In genomic region chr2:221282386-221282785, GRCh38 we compare ENCODE assay signal across 25 cellular contexts.
"Had no signal": no experiment of that assay in that cellular context is flagged by ENCODE, and none has a peak within 500 bp of the region (broad histone marks: within the 10 kb centered on the region; RNA-seq: fewer than 3 reads in every experiment).

No MANE protein-coding gene starts in this region.

- H3K4me3 ChIP-seq: PC-9 had no signal

- H3K4me3 Mint-ChIP-seq: activated CD8-positive, alpha-beta T cell treated with anti-CD3 and anti-CD28 coated beads, Interleukin-2, amount 10 ng/mL, durations not matched to agents 7 days and 5 days; activated naive CD8-positive, alpha-beta T cell treated with anti-CD3 and anti-CD28 coated beads, Interleukin-2, amount 50 U/mL, for 24 hours; activated T-cell treated with anti-CD3 and anti-CD28 coated beads, Interleukin-2, amount 50 U/mL, for 24 hours; T-helper 17 cell; WTC11 had no signal

- ATAC-seq: activated CD8-positive, alpha-beta T cell treated with anti-CD3 and anti-CD28 coated beads, Interleukin-2, amount 10 ng/mL, durations not matched to agents 7 days and 5 days; activated naive CD4-positive, alpha-beta T cell treated with anti-CD3 and anti-CD28 coated beads, Interleukin-2, amount 50 U/mL, for 72 hours; activated naive CD8-positive, alpha-beta T cell treated with anti-CD3 and anti-CD28 coated beads, Interleukin-2, amount 50 U/mL, for 24 hours; T-helper 17 cell; WTC11 had no signal

- H3K27ac ChIP-seq: PC-9 had no signal

- H3K9me3 Mint-ChIP-seq: activated naive CD4-positive, alpha-beta T cell treated with anti-CD3 and anti-CD28 coated beads, Interleukin-2, amount 50 U/mL, for 72 hours; activated naive CD8-positive, alpha-beta T cell treated with anti-CD3 and anti-CD28 coated beads, Interleukin-2, amount 50 U/mL, for 24 hours; activated T-cell treated with anti-CD3 and anti-CD28 coated beads, Interleukin-2, amount 50 U/mL, for 24 hours; WTC11 had no signal

- H3K36me3 Mint-ChIP-seq: activated naive CD4-positive, alpha-beta T cell treated with anti-CD3 and anti-CD28 coated beads, Interleukin-2, amount 50 U/mL, for 72 hours; WTC11 had no signal

- H3K27me3 Mint-ChIP-seq: activated naive CD8-positive, alpha-beta T cell treated with anti-CD3 and anti-CD28 coated beads, Interleukin-2, amount 50 U/mL, for 24 hours; activated T-cell treated with anti-CD3 and anti-CD28 coated beads, Interleukin-2, amount 50 U/mL, for 24 hours had no signal

- H2AFZ ChIP-seq: PC-9 had no signal

- H3K4me2 ChIP-seq: PC-9 had no signal

- H3K27ac Mint-ChIP-seq: activated CD8-positive, alpha-beta T cell treated with anti-CD3 and anti-CD28 coated beads, Interleukin-2, amount 10 ng/mL, durations not matched to agents 7 days and 5 days; activated naive CD4-positive, alpha-beta T cell treated with anti-CD3 and anti-CD28 coated beads, Interleukin-2, amount 50 U/mL, for 72 hours; activated naive CD8-positive, alpha-beta T cell treated with anti-CD3 and anti-CD28 coated beads, Interleukin-2, amount 50 U/mL, for 24 hours; activated T-cell treated with anti-CD3 and anti-CD28 coated beads, Interleukin-2, amount 50 U/mL, for 24 hours; T-helper 17 cell; WTC11 had no signal

- DNase-seq: activated CD4-positive, alpha-beta T cell treated with anti-CD3 and anti-CD28 coated beads for 48 hours; activated CD4-positive, alpha-beta T cell treated with anti-CD3 and anti-CD28 coated beads, Interleukin-2, amount 50 U/mL, for 4 hours; activated CD4-positive, CD25-positive, alpha-beta regulatory T cell treated with anti-CD3 and anti-CD28 coated beads, Interleukin-2, amount 50 U/mL, for 72 hours; activated CD8-positive, alpha-beta memory T cell treated with anti-CD3 and anti-CD28 coated beads, Interleukin-2, amount 50 U/mL, for 48 hours; activated CD8-positive, alpha-beta T cell treated with anti-CD3 and anti-CD28 coated beads, Interleukin-2, amount 10 ng/mL, durations not matched to agents 7 days and 5 days; activated effector memory CD4-positive, alpha-beta T cell treated with anti-CD3 and anti-CD28 coated beads, Interleukin-2, amount 50 U/mL, for 16 hours; activated naive CD4-positive, alpha-beta T cell treated with Interleukin-2 at 50 U/mL for 16 hours; activated naive CD8-positive, alpha-beta T cell treated with anti-CD3 and anti-CD28 coated beads, Interleukin-2, amount 50 U/mL, for 24 hours; activated T-cell treated with anti-CD3 and anti-CD28 coated beads, Interleukin-2, amount 50 U/mL, for 24 hours; KG1; NCI-H1048; NCI-H146; NCI-H187 treated with DMSO at 0.1 percent for 48 hours; NCI-H2081 treated with DMSO at 0.1 percent for 48 hours; NCI-H2171; NCI-H2227 treated with DMSO at 0.1 percent for 48 hours; NCI-H446 treated with DMSO at 0.1 percent for 48 hours; NCI-H524 treated with DMSO at 0.1 percent for 48 hours; NCI-H82; PC-9; SHP77 treated with DMSO at 0.1 percent for 48 hours; T-helper 17 cell; T-helper 9 cell had no signal

- H3K4me1 Mint-ChIP-seq: activated naive CD8-positive, alpha-beta T cell treated with anti-CD3 and anti-CD28 coated beads, Interleukin-2, amount 50 U/mL, for 24 hours; T-helper 17 cell had no signal
